8 cellular contexts compared by ENCODE assay signal in genomic region chr11:126969865-126970479, GRCh38. TPM values are rescaled to one million over a fixed set of nuclear protein-coding genes. Genes with fewer than 3 reads are reported as not detected.
DNase-seq lines count a peak whose midpoint lies in the region; ATAC-seq and TF ChIP-seq lines count a peak whose summit lies in the region.

No MANE protein-coding gene starts in this region.

- H3K9me2 ChIP-seq in OCI-LY7 (ENCODE audit: insufficient read depth, low read length): no peaks in the 10 kb centered on the region

- intact Hi-C loops in OCI-LY7 (cut with micrococcal nuclease; ENCODE audit: unreplicated experiment) (no loop called here), heart left ventricle (cut with DNase I) (no loop called here)

- BruUV-seq in OCI-LY7 (replicated peaks; lab: Mats Ljungman, UMichigan): no TSS peak

- H3K56ac ChIP-seq in H9 (ENCODE audit: insufficient read length, low read depth, low read length): no peak overlapping the region

- H4K91ac ChIP-seq in H9 (ENCODE audit: insufficient read length, low read depth, low read length): no peak overlapping the region

- no peaks in the 10 kb centered on the region for H3K36me3 ChIP-seq in OCI-LY7 (ENCODE audit: insufficient read depth, low read length)
- H3K36me3 ChIP-seq in heart left ventricle: no peaks in the 10 kb centered on the region
- H3K36me3 ChIP-seq in tibial nerve: no peaks in the 10 kb centered on the region
- H3K36me3 ChIP-seq in effector memory CD4-positive, alpha-beta T cell (ENCODE audit: control insufficient read depth, insufficient read depth, low read length): no peaks in the 10 kb centered on the region

- H2BK12ac ChIP-seq in H9 (ENCODE audit: insufficient read length, low read depth, low read length): no peak overlapping the region

- no peak overlapping the region for H4K8ac ChIP-seq in H9 (replicated peaks; ENCODE audit: insufficient read length, low read depth, low read length)

- peak in 3 of 4 donors; percentile 45 to 77 (median 76) for ATAC-seq in heart left ventricle

- H3K79me2 ChIP-seq in H9 (ENCODE audit: insufficient read depth, low read length): no peaks in the 10 kb centered on the region
- H3K79me2 ChIP-seq in OCI-LY7 (ENCODE audit: insufficient read depth, low read depth, low read length): no peaks in the 10 kb centered on the region

- H3K14ac ChIP-seq in H9 (ENCODE audit: insufficient read depth, low read length): no peak overlapping the region

- H2BK15ac ChIP-seq in H9 (ENCODE audit: low read depth, low read length): no peak overlapping the region

- H3K36me3 Mint-ChIP-seq in H9 (ENCODE audit: insufficient read depth in 1 of 3, low read depth in 3 of 3): peaks cover 3 to 14% (median 11%) of the 10 kb centered on the region in 3 experiments; a peak in 5 of 7 replicates

- H3K18ac ChIP-seq in H9 (ENCODE audit: insufficient read length, low read depth, low read length): no peak overlapping the region

- H3K4me3 Mint-ChIP-seq in H9: no peak overlapping the region

- CTCF ChIA-PET in OCI-LY7 (lab: Charles Lee; ENCODE audit: unreplicated experiment): interaction anchor here (0.5 kb wide), 1 partner anchor 132 kb away, joined by 5 read pairs; no protein-coding TSS in a partner anchor

- no peak overlapping the region for H3T11ph ChIP-seq in H9 (ENCODE audit: low read length)

- TF ChIP-seq CTCF in H9 (conservative IDR thresholded peaks at IDR 0.05): peak; percentile 69
- peak; percentile 46 for TF ChIP-seq CTCF in OCI-LY7 (conservative IDR thresholded peaks at IDR 0.05; ENCODE audit: low read length)
- peak in 9 of 12 donors; percentile 17 to 54 (median 34) for TF ChIP-seq CTCF in heart left ventricle (IDR thresholded peaks at IDR 0.05)
- peak; percentile 25 to 68 (median 53) for TF ChIP-seq CTCF in tibial nerve (IDR thresholded peaks at IDR 0.05)

- H3K27me3 Mint-ChIP-seq in H9 (ENCODE audit: low read depth): peaks cover 7% of the 10 kb centered on the region

- H3K27me3 ChIP-seq in H9 (ENCODE audit: insufficient read depth, low read length) (no peaks in the 10 kb centered on the region), heart left ventricle (peaks cover 0 to 52% (median 20%) of the 10 kb centered on the region in 9 donors), tibial nerve (peaks cover 0 to 6% of the 10 kb centered on the region in 2 donors)
- H3K27me3 ChIP-seq in effector memory CD4-positive, alpha-beta T cell (replicated peaks; ENCODE audit: control insufficient read depth, insufficient read depth, low read length, poor library complexity, severe bottlenecking): no peaks in the 10 kb centered on the region

- no peak overlapping the region for H2AK5ac ChIP-seq in H9 (ENCODE audit: insufficient read length, low read length)

- H3K23me2 ChIP-seq in H9 (ENCODE audit: insufficient read length, low read depth, low read length, poor library complexity, severe bottlenecking): no peaks in the 10 kb centered on the region

- H4K20me1 ChIP-seq in H9 (ENCODE audit: control insufficient read depth, insufficient read depth, insufficient read length) (no peaks in the 10 kb centered on the region), OCI-LY7 (ENCODE audit: insufficient read depth, low read length) (no peaks in the 10 kb centered on the region)

- peaks cover 9% of the 10 kb centered on the region for H3K9me3 ChIP-seq in H9 (ENCODE audit: control insufficient read depth, low read depth, low read length)
- no peaks in the 10 kb centered on the region for H3K9me3 ChIP-seq in OCI-LY7 (ENCODE audit: low read length)
- H3K9me3 ChIP-seq in heart left ventricle: peaks cover 0 to 4% (median 0%) of the 10 kb centered on the region in 12 donors
- peaks cover 0 to 6% (median 0%) of the 10 kb centered on the region in 4 donors for H3K9me3 ChIP-seq in tibial nerve
- H3K9me3 ChIP-seq in effector memory CD4-positive, alpha-beta T cell (ENCODE audit: control insufficient read depth, low read length): no peaks in the 10 kb centered on the region

- no peaks in the 10 kb centered on the region for H3K79me1 ChIP-seq in H9 (ENCODE audit: insufficient read depth, low read depth, low read length, poor library complexity, severe bottlenecking)

- no peak overlapping the region for H2BK20ac ChIP-seq in H9 (ENCODE audit: low read depth, low read length, poor library complexity, severe bottlenecking)

- H3K4me1 ChIP-seq in H9 (ENCODE audit: insufficient read depth, low read length) (no peaks in the 10 kb centered on the region), OCI-LY7 (ENCODE audit: insufficient read depth, low read length, poor library complexity, severe bottlenecking) (no peaks in the 10 kb centered on the region), heart left ventricle (no peaks in the 10 kb centered on the region), tibial nerve (peaks cover 0 to 12% (median 0%) of the 10 kb centered on the region in 4 donors)
- no peaks in the 10 kb centered on the region for H3K4me1 ChIP-seq in effector memory CD4-positive, alpha-beta T cell (ENCODE audit: control insufficient read depth, insufficient read depth, low read length, poor library complexity, severe bottlenecking)

- no peak overlapping the region for H3K4ac ChIP-seq in H9 (ENCODE audit: low read depth, low read length)

- no peak overlapping the region for H4K5ac ChIP-seq in H9 (ENCODE audit: insufficient read length, low read depth, low read length)

- TF ChIP-seq EP300 in tibial nerve (IDR thresholded peaks at IDR 0.05): no peak

- DNase-seq in COR-L47 (lab: John Stamatoyannopoulos, UW) (peak; percentile 45), H9 (peak; percentile 43), OCI-LY7 (ENCODE audit: low spot score) (no peak), heart left ventricle (no peak), tibial nerve (ENCODE audit: low spot score in 2 of 2) (no peak), GM19240 (ENCODE audit: insufficient read length, low spot score) (no peak), DMS79 treated with DMSO at 0.1 percent for 48 hours (lab: John Stamatoyannopoulos, UW) (no peak)
- no peak for DNase-seq in effector memory CD4-positive, alpha-beta T cell

- no peak overlapping the region for H3K23ac ChIP-seq in H9 (ENCODE audit: insufficient read length, low read depth, low read length)

- no peak overlapping the region for H3K27ac Mint-ChIP-seq in H9

- WGBS in H9 (ENCODE audit: extremely low coverage, insufficient read length, low lambda C conversion rate): no CpG with 5 or more reads among the region's 6 CpGs
- 31 to 36% (median 32%) methylated on average over 6 of the region's 6 CpGs for WGBS in heart left ventricle, 4 donors
- 33 to 36% methylated on average over 6 of the region's 6 CpGs for WGBS in tibial nerve, 2 donors

- H3K9me3 Mint-ChIP-seq in H9: peaks cover 11 to 15% of the 10 kb centered on the region in 2 experiments

- no peak overlapping the region for H2BK5ac ChIP-seq in H9 (ENCODE audit: insufficient read length, low read length)

- H2BK120ac ChIP-seq in H9 (ENCODE audit: low read depth, low read length, poor library complexity, severe bottlenecking): no peak overlapping the region

- H3K9ac ChIP-seq in H9 (ENCODE audit: extremely low read depth, insufficient read length, low read length): no peak overlapping the region

- POLR2A ChIA-PET in OCI-LY7 (lab: Charles Lee): no interaction called here

- TF ChIP-seq POLR2A in heart left ventricle (IDR thresholded peaks at IDR 0.05): no peak
- TF ChIP-seq POLR2A in tibial nerve (IDR thresholded peaks at IDR 0.05): no peak

- no peak overlapping the region for H3K4me2 ChIP-seq in H9 (ENCODE audit: insufficient read depth, insufficient read length, low read length)
- no peak overlapping the region for H3K4me2 ChIP-seq in OCI-LY7 (ENCODE audit: low read length)

- H3K4me3 ChIP-seq in OCI-LY7 (ENCODE audit: low read depth, low read length, poor library complexity, severe bottlenecking): no peak overlapping the region
- no peak overlapping the region for H3K4me3 ChIP-seq in heart left ventricle
- no peak overlapping the region for H3K4me3 ChIP-seq in tibial nerve
- H3K4me3 ChIP-seq in effector memory CD4-positive, alpha-beta T cell (ENCODE audit: insufficient read depth, low read depth, low read length, poor library complexity, severe bottlenecking): no peak overlapping the region

- peaks cover 15 to 27% of the 10 kb centered on the region in 2 experiments for H3K4me1 Mint-ChIP-seq in H9

- H3K27ac ChIP-seq in H9 (ENCODE audit: insufficient read length, low read depth, low read length): no peak overlapping the region
- no peak overlapping the region for H3K27ac ChIP-seq in OCI-LY7 (ENCODE audit: low read depth, low read length, poor library complexity, severe bottlenecking)
- no peak overlapping the region for H3K27ac ChIP-seq in heart left ventricle
- H3K27ac ChIP-seq in tibial nerve: peak overlapping the region in 1 of 4 donors; percentile 9
- H3K27ac ChIP-seq in effector memory CD4-positive, alpha-beta T cell (ENCODE audit: insufficient read depth, low read length, poor library complexity, severe bottlenecking): no peak overlapping the region

- H2AFZ ChIP-seq in H9 (ENCODE audit: low read length) (no peak overlapping the region), OCI-LY7 (ENCODE audit: low read length) (no peak overlapping the region)

RNA-seq across cellular contexts. Expression of gene KIRREL3, which starts 30.6 kb away (rescaled TPM):
- 0.09 and 0.17 TPM in 2 replicates for total RNA-seq in H9 (2021)
- total RNA-seq in OCI-LY7 (2014; rRNA removed; shearing (Covaris generic)): not detected in 2 replicates
- total RNA-seq in OCI-LY7 (2022): not detected in 2 replicates
- 1 to 10 TPM in 1 of 9 donors, under 1 TPM in 8; 0.08 to 1.3 (median 0.29) TPM for total RNA-seq in heart left ventricle
- under 1 TPM; 0.18 to 0.27 TPM for polyA plus RNA-seq in heart left ventricle
- not detected for total RNA-seq in tibial nerve

Comparison
In these comparisons a context has a peak if more than half of its experiments do, and no peak if none do; other contexts are left out.
1. DNase-seq: peak in COR-L47 (single experiment) and H9 (single experiment); none in OCI-LY7 (single experiment), heart left ventricle (0 of 5), tibial nerve (0 of 2), GM19240 (single experiment), DMS79 treated with DMSO at 0.1 percent for 48 hours (single experiment) and effector memory CD4-positive, alpha-beta T cell (0 of 3).
2. Peak in every context shown above with its lines, with median percentiles within 50 percentile points of each other: CTCF ChIP-seq.